Comparison of ENCODE assay signal across 15 cellular contexts in the genomic region with DNA sequence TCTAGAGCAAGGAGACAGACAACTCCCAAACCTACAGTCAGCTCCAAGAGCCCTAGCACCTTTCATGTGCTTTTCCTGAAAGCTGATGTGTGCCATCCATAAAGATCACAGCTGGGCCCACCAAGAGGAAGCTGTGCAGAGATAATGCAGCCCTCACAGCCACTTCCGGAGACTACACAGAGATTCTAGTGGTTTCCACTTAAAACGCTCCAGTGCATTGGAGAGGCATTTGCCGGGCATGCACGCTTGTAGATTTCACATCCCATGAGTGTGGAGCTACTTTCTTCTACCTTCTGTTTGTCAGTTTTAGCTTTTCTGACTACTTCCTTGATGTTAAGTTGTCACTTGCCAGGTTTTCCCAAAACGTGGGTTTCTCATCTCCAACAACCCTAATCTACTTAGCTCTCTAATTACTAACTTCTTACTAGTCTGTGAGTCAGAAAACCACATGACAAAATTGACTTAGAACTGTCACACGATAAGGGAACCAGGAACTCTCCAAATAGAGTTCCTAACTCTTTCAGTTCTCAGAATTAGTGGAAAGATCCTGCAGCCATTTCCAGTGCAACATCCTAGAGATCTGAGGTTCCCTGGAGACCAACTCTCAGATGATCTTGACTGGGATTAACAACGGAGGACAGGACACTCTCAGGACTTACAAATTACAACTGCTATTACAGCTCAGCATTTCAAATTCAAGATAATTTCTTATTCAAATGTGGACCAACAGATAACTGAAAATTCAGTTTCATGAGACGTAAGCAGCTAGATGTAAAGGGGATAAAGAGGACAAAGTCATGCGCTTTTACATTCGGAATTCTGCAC. TPM values are rescaled to one million over a fixed set of nuclear protein-coding genes. Genes with fewer than 3 reads are reported as not detected.
A peak's percentile ranks its signal among the peaks of the same experiment; 100 is the strongest.
DNase-seq lines count a peak whose midpoint lies in the region; ATAC-seq and TF ChIP-seq lines count a peak whose summit lies in the region.
"Had no signal": no experiment of that assay in that cellular context is flagged by ENCODE, and none has a peak within 500 bp of the region (broad histone marks: within the 10 kb centered on the region; RNA-seq: fewer than 3 reads in every experiment).

No MANE protein-coding gene starts in this region.

- DNase-seq in HK-2 (ENCODE audit: unreplicated experiment) (peak; percentile 5), RKO (ENCODE audit: low spot score) (peak; percentile 21), left lung (no peak), NCI-H1417 treated with DMSO at 0.1 percent for 48 hours (lab: John Stamatoyannopoulos, UW) (no peak), amniotic stem cell (lab: John Stamatoyannopoulos, UW) (no peak), nephron progenitor cell (no peak)
- DNase-seq: activated CD4-positive, alpha-beta memory T cell treated with anti-CD3 and anti-CD28 coated beads, Interleukin-2, amount 10 ng/mL, durations not matched to agents 7 days and 5 days; activated naive CD8-positive, alpha-beta T cell treated with anti-CD3 and anti-CD28 coated beads for 36 hours; HFFc6; NCI-H2081 treated with DMSO at 0.1 percent for 48 hours; stimulated activated CD4-positive, alpha-beta T cell treated with anti-CD3 and anti-CD28 coated beads, Interleukin-15, amount 100 ng/mL, for 24 hours; T-helper 1 cell had no signal

- peaks cover 5% of the 10 kb centered on the region for H3K4me1 Mint-ChIP-seq in nephron progenitor cell
- H3K4me1 Mint-ChIP-seq: IgD-negative memory B cell had no signal

- H3K4me1 ChIP-seq in BLaER1 (peaks cover 42% of the 10 kb centered on the region), left lung (peaks cover 28 to 65% of the 10 kb centered on the region in 2 donors)

- H3K27me3 ChIP-seq in BLaER1 (no peaks in the 10 kb centered on the region), left lung (no peaks in the 10 kb centered on the region)

- H3K36me3 ChIP-seq in BLaER1 = no peaks in the 10 kb centered on the region
- H3K36me3 ChIP-seq in left lung = peaks cover 0 to 50% of the 10 kb centered on the region in 2 donors

- no peak for TF ChIP-seq CTCF in left lung (IDR thresholded peaks at IDR 0.05)
- TF ChIP-seq CTCF in nephron progenitor cell (IDR thresholded peaks at IDR 0.05) = no peak

- H3K27ac ChIP-seq in BLaER1 (peak overlapping the region; percentile 44), left lung (peak overlapping the region in 1 of 2 donors; percentile 46)

- H4K20me1 ChIP-seq in BLaER1 = no peaks in the 10 kb centered on the region

- H3K9me3 Mint-ChIP-seq in nephron progenitor cell = no peaks in the 10 kb centered on the region
- H3K9me3 Mint-ChIP-seq: activated CD4-positive, alpha-beta memory T cell treated with anti-CD3 and anti-CD28 coated beads, Interleukin-2, amount 10 ng/mL, durations not matched to agents 7 days and 5 days; activated naive CD8-positive, alpha-beta T cell treated with anti-CD3 and anti-CD28 coated beads for 36 hours; HFFc6 had no signal

- H3K9me3 ChIP-seq in BLaER1 = no peaks in the 10 kb centered on the region
- H3K9me3 ChIP-seq in left lung = no peaks in the 10 kb centered on the region

- H3K4me3 ChIP-seq in BLaER1 (no peak overlapping the region), left lung (no peak overlapping the region)

- H3K27me3 Mint-ChIP-seq in nephron progenitor cell (ENCODE audit: low read depth, poor library complexity) = peaks cover 5% of the 10 kb centered on the region
- H3K27me3 Mint-ChIP-seq: activated naive CD8-positive, alpha-beta T cell treated with anti-CD3 and anti-CD28 coated beads for 36 hours had no signal

- no peak overlapping the region for H3K9ac ChIP-seq in BLaER1

- no peak overlapping the region for H3K27ac Mint-ChIP-seq in nephron progenitor cell
- H3K27ac Mint-ChIP-seq: activated CD4-positive, alpha-beta memory T cell treated with anti-CD3 and anti-CD28 coated beads, Interleukin-2, amount 10 ng/mL, durations not matched to agents 7 days and 5 days; activated naive CD8-positive, alpha-beta T cell treated with anti-CD3 and anti-CD28 coated beads for 36 hours; HFFc6; IgD-negative memory B cell had no signal

- intact Hi-C loops in left lung (cut with DNase I) = no loop called here

- no peaks in the 10 kb centered on the region for H3K36me3 Mint-ChIP-seq in nephron progenitor cell (ENCODE audit: low read depth)
- H3K36me3 Mint-ChIP-seq: activated naive CD8-positive, alpha-beta T cell treated with anti-CD3 and anti-CD28 coated beads for 36 hours; IgD-negative memory B cell had no signal

- ATAC-seq in left lung (peak; percentile 42), HG03442 (IDR thresholded peaks at IDR 0.05; ENCODE audit: unreplicated experiment) (no peak)

- H3K4me3 Mint-ChIP-seq in nephron progenitor cell = no peak overlapping the region
- H3K4me3 Mint-ChIP-seq: activated CD4-positive, alpha-beta memory T cell treated with anti-CD3 and anti-CD28 coated beads, Interleukin-2, amount 10 ng/mL, durations not matched to agents 7 days and 5 days; activated naive CD8-positive, alpha-beta T cell treated with anti-CD3 and anti-CD28 coated beads for 36 hours; HFFc6; IgD-negative memory B cell had no signal

- peak overlapping the region; percentile 70 for H3K4me2 ChIP-seq in BLaER1

RNA-seq across cellular contexts. Expression of gene PMP22, which starts 28.6 kb away (rescaled TPM):
- 100 to 1,000 TPM; 109 to 165 TPM for total RNA-seq in left lung
- total RNA-seq: activated CD4-positive, alpha-beta memory T cell treated with anti-CD3 and anti-CD28 coated beads, Interleukin-2, amount 10 ng/mL, durations not matched to agents 7 days and 5 days had no signal

Comparison
In these comparisons a context has a peak if more than half of its experiments do, and no peak if none do; other contexts are left out.
1. DNase-seq: peak in HK-2 (single experiment) and RKO (single experiment); none in left lung (0 of 2), NCI-H1417 treated with DMSO at 0.1 percent for 48 hours (single experiment), amniotic stem cell (single experiment) and nephron progenitor cell (single experiment).